In the genomic region with DNA sequence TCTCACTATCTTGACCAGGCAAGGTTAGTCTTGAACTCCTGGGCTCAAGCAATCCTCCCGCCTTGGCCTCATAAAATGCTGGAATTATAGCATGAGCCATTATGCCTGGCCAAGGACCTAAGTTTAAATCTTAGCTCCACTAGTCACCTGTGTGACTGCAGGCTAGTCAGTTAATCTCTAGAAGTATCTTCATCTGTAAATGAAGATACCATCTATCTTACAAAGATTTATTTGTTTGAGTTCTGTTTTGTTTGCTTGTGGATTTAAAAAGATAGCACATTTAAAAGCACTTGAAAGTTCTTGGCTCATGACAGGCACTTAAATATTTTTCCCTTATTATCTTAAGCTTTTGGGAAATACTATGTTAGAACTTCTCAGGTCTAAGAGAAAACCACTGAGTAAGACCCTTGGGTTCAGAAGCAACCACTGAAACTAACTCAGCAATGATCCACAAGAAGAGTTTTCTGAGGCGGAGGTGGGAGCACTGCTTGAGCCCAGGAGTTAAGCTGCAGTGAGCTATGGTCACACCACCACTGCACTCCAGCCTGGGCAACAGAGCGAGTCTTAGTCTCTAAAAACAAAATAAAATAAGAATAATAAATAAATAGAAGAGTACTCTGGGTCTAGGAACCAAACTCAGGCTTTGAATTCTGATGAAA, we compare ENCODE assay signal across 2 cellular contexts.
TF ChIP-seq lines count a peak whose summit lies in the region.

No MANE protein-coding gene starts in this region.

TF ChIP-seq in WTC11, 78 proteins besides CTCF, POLR2A, EP300 and RAD21 (continues in another document):
- TF ChIP-seq ATF2 (CRISPR knock-in tag; IDR thresholded peaks at IDR 0.05; ENCODE audit: borderline replicate concordance, low read depth), result no peak
- no peak for TF ChIP-seq IRF2 (CRISPR knock-in tag; IDR thresholded peaks at IDR 0.05; ENCODE audit: borderline replicate concordance, low read depth)
- TF ChIP-seq, protein P1, sequence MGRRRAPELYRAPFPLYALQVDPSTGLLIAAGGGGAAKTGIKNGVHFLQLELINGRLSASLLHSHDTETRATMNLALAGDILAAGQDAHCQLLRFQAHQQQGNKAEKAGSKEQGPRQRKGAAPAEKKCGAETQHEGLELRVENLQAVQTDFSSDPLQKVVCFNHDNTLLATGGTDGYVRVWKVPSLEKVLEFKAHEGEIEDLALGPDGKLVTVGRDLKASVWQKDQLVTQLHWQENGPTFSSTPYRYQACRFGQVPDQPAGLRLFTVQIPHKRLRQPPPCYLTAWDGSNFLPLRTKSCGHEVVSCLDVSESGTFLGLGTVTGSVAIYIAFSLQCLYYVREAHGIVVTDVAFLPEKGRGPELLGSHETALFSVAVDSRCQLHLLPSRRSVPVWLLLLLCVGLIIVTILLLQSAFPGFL (CRISPR knock-in tag; IDR thresholded peaks at IDR 0.05; ENCODE audit: borderline replicate concordance), result no peak
- no peak for TF ChIP-seq CREM (CRISPR knock-in tag; IDR thresholded peaks at IDR 0.05)
- no peak for TF ChIP-seq NFATC4 (CRISPR knock-in tag; IDR thresholded peaks at IDR 0.05)
- no peak for TF ChIP-seq ZBTB21 (CRISPR knock-in tag; IDR thresholded peaks at IDR 0.05; ENCODE audit: borderline replicate concordance)
- no peak for TF ChIP-seq TEAD1 (CRISPR knock-in tag; IDR thresholded peaks at IDR 0.05)
- no peak for TF ChIP-seq AFF4 (CRISPR knock-in tag; IDR thresholded peaks at IDR 0.05; ENCODE audit: borderline replicate concordance)
- TF ChIP-seq E2F4 (CRISPR knock-in tag; IDR thresholded peaks at IDR 0.05; ENCODE audit: borderline replicate concordance, low read depth), result no peak
- TF ChIP-seq ZNF532 (CRISPR knock-in tag; IDR thresholded peaks at IDR 0.05; ENCODE audit: borderline replicate concordance), result no peak

TF ChIP-seq in HepG2, 621 proteins besides CTCF, POLR2A, EP300 and RAD21:
- no peak for TF ChIP-seq YEATS2 (CRISPR knock-in tag; IDR thresholded peaks at IDR 0.05; ENCODE audit: borderline replicate concordance)
- TF ChIP-seq ZNF263 (CRISPR knock-in tag; IDR thresholded peaks at IDR 0.05), result peak; percentile 78
TF ChIP-seq in HepG2: peak in this region for 1.
